Comparison of ENCODE assay signal across 24 cellular contexts in genomic region chr7:122887848-122888247, GRCh38. TPM values are rescaled to one million over a fixed set of nuclear protein-coding genes. Genes with fewer than 3 reads are reported as not detected.
A peak's percentile ranks its signal among the peaks of the same experiment; 100 is the strongest.
DNase-seq lines count a peak whose midpoint lies in the region; ATAC-seq and TF ChIP-seq lines count a peak whose summit lies in the region.
"Had no signal": no experiment of that assay in that cellular context is flagged by ENCODE, and none has a peak within 500 bp of the region (broad histone marks: within the 10 kb centered on the region; RNA-seq: fewer than 3 reads in every experiment).

No MANE protein-coding gene starts in this region.

- peak overlapping the region; percentile 94 for H3K4me2 ChIP-seq in MM.1S (ENCODE audit: low read depth, low read length)
- H3K4me2 ChIP-seq: BLaER1 treated with 17β-estradiol and CSF1 and Interleukin-3, amounts not matched to agents 10 nM and 100 nM had no signal

- POLR2A ChIA-PET in A673 (lab: Charles Lee; ENCODE audit: low non-redundant PET) = no interaction called here

- peaks cover 16% of the 10 kb centered on the region for H3K4me1 ChIP-seq in A673 (ENCODE audit: insufficient read depth, low read length, poor library complexity, severe bottlenecking)
- H3K4me1 ChIP-seq in MM.1S (ENCODE audit: low read length) = peaks cover 30% of the 10 kb centered on the region
- H3K4me1 ChIP-seq: BLaER1 treated with 17β-estradiol and CSF1 and Interleukin-3, amounts not matched to agents 10 nM and 100 nM; parathyroid adenoma had no signal

- TF ChIP-seq CTCF in A673 (conservative IDR thresholded peaks at IDR 0.05; ENCODE audit: low read depth, low read length) (no peak), MM.1S (IDR thresholded peaks at IDR 0.05; ENCODE audit: low read length) (no peak), brain (conservative IDR thresholded peaks at IDR 0.05) (no peak), neural crest cell (conservative IDR thresholded peaks at IDR 0.05) (no peak)

- no peak for ATAC-seq in HG03159 (IDR thresholded peaks at IDR 0.05; ENCODE audit: unreplicated experiment)
- no peak for ATAC-seq in GM18520 (IDR thresholded peaks at IDR 0.05; ENCODE audit: unreplicated experiment)
- ATAC-seq: naive thymus-derived CD4-positive, alpha-beta T cell had no signal

- H3K9me3 ChIP-seq in A673 (ENCODE audit: low read depth, low read length, poor library complexity, severe bottlenecking) (no peaks in the 10 kb centered on the region), MM.1S (replicated peaks; ENCODE audit: insufficient read depth, low read length) (no peaks in the 10 kb centered on the region)
- H3K9me3 ChIP-seq: right atrium auricular region, upper lobe of right lung had no signal

- H3K9me3 Mint-ChIP-seq in brain (no peaks in the 10 kb centered on the region), neural crest cell (no peaks in the 10 kb centered on the region)
- H3K9me3 Mint-ChIP-seq: activated CD4-positive, alpha-beta memory T cell treated with anti-CD3 and anti-CD28 coated beads for 36 hours; activated naive CD4-positive, alpha-beta T cell treated with anti-CD3 and anti-CD28 coated beads, Interleukin-2, amount 10 ng/mL, durations not matched to agents 7 days and 5 days; activated T-helper 1 cell treated with anti-CD3 and anti-CD28 coated beads, Interleukin-12 subunit alpha, Interleukin-12 subunit beta, Interleukin-2, Interleukin-4 antibody, amounts not matched to agents 30 ng/mL and 10 ng/mL and 1 ng/mL, durations not matched to agents 14 hours and 24 hours and 36 hours had no signal

- 0 out of 2 replicates have a peak, but pooled peaks cover 5% of the 10 kb centered on the region for H4K20me1 ChIP-seq in MM.1S (ENCODE audit: insufficient read depth, low read length)
- H4K20me1 ChIP-seq: BLaER1 treated with 17β-estradiol and CSF1 and Interleukin-3, amounts not matched to agents 10 nM and 100 nM had no signal

- H3K4me3 Mint-ChIP-seq in brain (peak overlapping the region; percentile 89 to 94 (median 90)), neural crest cell (peak overlapping the region; percentile 94)
- H3K4me3 Mint-ChIP-seq: activated CD4-positive, alpha-beta memory T cell treated with anti-CD3 and anti-CD28 coated beads for 36 hours had no signal

- intact Hi-C loops in A673 (cut with micrococcal nuclease; ENCODE audit: unreplicated experiment) = loop anchor here (5.0 kb wide), 5 partner anchors 79 to 586 kb away; partner anchors contain the start of gene FEZF1

- BruUV-seq in A673 (replicated peaks; lab: Mats Ljungman, UMichigan) = no TSS peak

- H3K36me3 Mint-ChIP-seq in brain (no peaks in the 10 kb centered on the region), neural crest cell (ENCODE audit: low read depth) (no peaks in the 10 kb centered on the region)
- H3K36me3 Mint-ChIP-seq: activated naive CD4-positive, alpha-beta T cell treated with anti-CD3 and anti-CD28 coated beads, Interleukin-2, amount 10 ng/mL, durations not matched to agents 7 days and 5 days had no signal

- H3K27ac Mint-ChIP-seq in brain = peak overlapping the region in 1 of 5 experiments; percentile 80
- no peak overlapping the region for H3K27ac Mint-ChIP-seq in neural crest cell (ENCODE audit: unreplicated experiment)
- H3K27ac Mint-ChIP-seq: activated CD4-positive, alpha-beta memory T cell treated with anti-CD3 and anti-CD28 coated beads for 36 hours; activated naive CD4-positive, alpha-beta T cell treated with anti-CD3 and anti-CD28 coated beads, Interleukin-2, amount 10 ng/mL, durations not matched to agents 7 days and 5 days; activated T-helper 1 cell treated with anti-CD3 and anti-CD28 coated beads, Interleukin-12 subunit alpha, Interleukin-12 subunit beta, Interleukin-2, Interleukin-4 antibody, amounts not matched to agents 30 ng/mL and 10 ng/mL and 1 ng/mL, durations not matched to agents 14 hours and 24 hours and 36 hours; naive thymus-derived CD4-positive, alpha-beta T cell had no signal

- peaks cover 14% of the 10 kb centered on the region for H3K4me1 Mint-ChIP-seq in brain
- H3K4me1 Mint-ChIP-seq in neural crest cell = peaks cover 15% of the 10 kb centered on the region

- peaks cover 28% of the 10 kb centered on the region for H3F3A ChIP-seq in MM.1S (ENCODE audit: insufficient read depth, low read length)

- H3K9ac ChIP-seq in MM.1S (ENCODE audit: low read length) = peak overlapping the region; percentile 85; the same call in 1 of the 2 replicates
- H3K9ac ChIP-seq: BLaER1 treated with 17β-estradiol and CSF1 and Interleukin-3, amounts not matched to agents 10 nM and 100 nM; parathyroid adenoma had no signal

- H3K4me3 ChIP-seq in A673 (ENCODE audit: low read depth, low read length, poor library complexity, severe bottlenecking) (peak overlapping the region; percentile 91), MM.1S (ENCODE audit: low read length) (peak overlapping the region; percentile 93)
- H3K4me3 ChIP-seq: BLaER1 treated with 17β-estradiol and CSF1 and Interleukin-3, amounts not matched to agents 10 nM and 100 nM had no signal

- H3K27ac ChIP-seq in A673 (ENCODE audit: low read depth, low read length, poor library complexity, severe bottlenecking) (no peak overlapping the region), MM.1S (ENCODE audit: low read length) (peak overlapping the region; percentile 83; the same call in 1 of the 2 replicates)
- H3K27ac ChIP-seq: BLaER1 treated with 17β-estradiol and CSF1 and Interleukin-3, amounts not matched to agents 10 nM and 100 nM; HL-60; parathyroid adenoma had no signal

- H3K27me3 ChIP-seq in A673 (replicated peaks; ENCODE audit: insufficient read depth, low read depth, low read length, poor library complexity) (no peaks in the 10 kb centered on the region), MM.1S (replicated peaks; ENCODE audit: insufficient read depth, low read length) (no peaks in the 10 kb centered on the region)
- H3K27me3 ChIP-seq: BLaER1 treated with 17β-estradiol and CSF1 and Interleukin-3, amounts not matched to agents 10 nM and 100 nM; right atrium auricular region; upper lobe of right lung had no signal

- H3K27me3 Mint-ChIP-seq in brain = peaks cover 51% of the 10 kb centered on the region
- H3K27me3 Mint-ChIP-seq in neural crest cell (ENCODE audit: low read depth) = peaks cover 54% of the 10 kb centered on the region

- H3K9me2 ChIP-seq in MM.1S (replicated peaks; ENCODE audit: insufficient read depth, low read length) = no peaks in the 10 kb centered on the region

- DNase-seq in A673 (ENCODE audit: low spot score) (no peak), MM.1S (no peak), neural crest cell (ENCODE audit: low read depth, low spot score) (no peak), dermis blood vessel endothelial cell (no peak), NCI-H510A treated with DMSO at 0.1 percent for 48 hours (lab: John Stamatoyannopoulos, UW) (no peak)
- DNase-seq: activated CD4-positive, alpha-beta memory T cell treated with anti-CD3 and anti-CD28 coated beads for 36 hours; activated CD8-positive, alpha-beta memory T cell treated with anti-CD3 and anti-CD28 coated beads, Interleukin-2, amount 50 U/mL, for 4 hours; activated naive CD4-positive, alpha-beta T cell treated with anti-CD3 and anti-CD28 coated beads, Interleukin-2, amount 10 ng/mL, durations not matched to agents 7 days and 5 days; cortex of kidney; DMS79; GDM1; Karpas-422; naive thymus-derived CD4-positive, alpha-beta T cell; NCI-H1694 treated with DMSO at 0.1 percent for 48 hours; NCI-H2171 had no signal

- peak overlapping the region; percentile 94 for H2AFZ ChIP-seq in MM.1S (ENCODE audit: low read length)

- H3K36me3 ChIP-seq in A673 (ENCODE audit: insufficient read depth, low read length, poor library complexity, severe bottlenecking) = no peaks in the 10 kb centered on the region
- no peaks in the 10 kb centered on the region for H3K36me3 ChIP-seq in MM.1S (replicated peaks; ENCODE audit: insufficient read depth, low read length)
- H3K36me3 ChIP-seq: BLaER1 treated with 17β-estradiol and CSF1 and Interleukin-3, amounts not matched to agents 10 nM and 100 nM; right atrium auricular region; upper lobe of right lung had no signal

- peaks cover 31% of the 10 kb centered on the region for H3K79me2 ChIP-seq in MM.1S (ENCODE audit: low read length)
- H3K79me2 ChIP-seq: parathyroid adenoma had no signal

- CTCF ChIA-PET in A673 (lab: Charles Lee) = interaction anchor here (1.3 to 1.4 kb wide), 2 partner anchors 266 to 479 kb away, joined by 4 to 5 read pairs; no protein-coding TSS in a partner anchor

RNA-seq across cellular contexts. Expression of gene CADPS2, which starts 1.6 kb away (rescaled TPM):
- total RNA-seq in A673 (2021) (74.4 and 81.3 TPM in 2 replicates), neural crest cell (3.1 and 3.7 TPM in 2 replicates), dermis blood vessel endothelial cell (69.4 and 83.7 TPM in 2 replicates)
- polyA plus RNA-seq in brain (ENCODE audit: insufficient read depth, low read depth, low replicate concordance) = 27.2 TPM
- total RNA-seq: activated CD4-positive, alpha-beta memory T cell treated with anti-CD3 and anti-CD28 coated beads for 36 hours; activated T-helper 1 cell treated with anti-CD3 and anti-CD28 coated beads, Interleukin-12 subunit alpha, Interleukin-12 subunit beta, Interleukin-2, Interleukin-4 antibody, amounts not matched to agents 30 ng/mL and 10 ng/mL and 1 ng/mL, durations not matched to agents 14 hours and 24 hours and 36 hours; naive thymus-derived CD4-positive, alpha-beta T cell had no signal
- polyA plus RNA-seq: naive thymus-derived CD4-positive, alpha-beta T cell had no signal

Comparison
In these comparisons a context has a peak if more than half of its experiments do, and no peak if none do; other contexts are left out.
1. RNA of gene CADPS2, which starts 1.6 kb away (total RNA-seq): 69.4 to 83.7 TPM in dermis blood vessel endothelial cell and 74.4 to 81.3 TPM in A673; 3.1 to 3.7 TPM in neural crest cell; every median in the first group is over 10 times any median in the second.